In the genomic region with DNA sequence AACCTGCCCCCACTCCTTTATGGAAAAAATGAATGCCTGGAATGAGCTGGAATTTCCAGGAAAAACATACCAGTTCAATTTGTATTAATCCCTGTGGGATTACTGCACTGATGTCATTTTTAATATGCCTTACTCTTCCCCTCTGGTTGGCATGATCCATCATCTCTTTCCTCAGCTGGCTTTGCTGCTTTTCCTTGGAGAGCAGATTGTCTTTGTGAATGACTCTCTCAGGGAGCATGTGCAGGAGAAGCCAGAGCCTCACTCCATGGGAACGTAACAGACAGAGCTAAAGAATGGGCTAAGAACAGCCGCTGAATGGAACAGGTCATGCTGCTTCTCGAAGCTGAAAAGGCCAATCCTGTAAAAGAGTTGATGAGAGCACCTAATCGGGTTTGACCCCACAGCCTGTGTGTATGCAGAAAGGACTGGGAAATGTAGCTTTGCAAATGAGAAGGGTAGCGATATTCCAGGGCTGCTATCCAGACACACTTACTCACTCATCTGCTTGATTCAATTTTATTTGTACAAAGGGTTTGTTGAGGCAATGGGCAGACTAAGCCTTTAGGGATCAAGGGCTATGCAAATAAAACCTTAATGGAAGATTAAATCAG, we compare ENCODE assay signal across 11 cellular contexts. TPM values are rescaled to one million over a fixed set of nuclear protein-coding genes. Genes with fewer than 3 reads are reported as not detected.
DNase-seq lines count a peak whose midpoint lies in the region; ATAC-seq and TF ChIP-seq lines count a peak whose summit lies in the region.
"Had no signal": no experiment of that assay in that cellular context is flagged by ENCODE, and none has a peak within 500 bp of the region (broad histone marks: within the 10 kb centered on the region; RNA-seq: fewer than 3 reads in every experiment).

No MANE protein-coding gene starts in this region.

- no peaks in the 10 kb centered on the region for H3K36me3 Mint-ChIP-seq in activated CD8-positive, alpha-beta T cell treated with anti-CD3 and anti-CD28 coated beads, Interleukin-2, amount 10 ng/mL, durations not matched to agents 7 days and 5 days (ENCODE audit: low read depth)
- H3K36me3 Mint-ChIP-seq in CD14-positive monocyte, result no peaks in the 10 kb centered on the region
- no peaks in the 10 kb centered on the region for H3K36me3 Mint-ChIP-seq in activated T-helper 2 cell treated with anti-CD3 and anti-CD28 coated beads, Interferon-gamma antibody, Interleukin-2, Interleukin-4, amounts not matched to agents 10 μg/mL and 5 μg/mL and 100 μg/mL, durations not matched to agents 14 hours and 24 hours and 36 hours (ENCODE audit: low read depth)

- H3K4me3 ChIP-seq in HUES48 (ENCODE audit: low read depth, low read length) (no peak overlapping the region), heart right ventricle (no peak overlapping the region), skeletal muscle satellite cell (ENCODE audit: low read length) (peak overlapping the region; percentile 31)
- H3K4me3 ChIP-seq: upper lobe of left lung had no signal

- H3K9ac ChIP-seq in HUES48 (ENCODE audit: low read depth, low read length), result no peak overlapping the region
- H3K9ac ChIP-seq in skeletal muscle satellite cell (ENCODE audit: low read depth, low read length), result peak overlapping the region; percentile 3

- DNase-seq in amniotic epithelial cell (ENCODE audit: low read depth), result peak; percentile 75
- DNase-seq in heart right ventricle, result no peak
- DNase-seq in activated CD8-positive, alpha-beta T cell treated with anti-CD3 and anti-CD28 coated beads, Interleukin-2, amount 10 ng/mL, durations not matched to agents 7 days and 5 days, result no peak
- no peak for DNase-seq in CD14-positive monocyte (ENCODE audit: low spot score)
- no peak for DNase-seq in activated T-helper 2 cell treated with anti-CD3 and anti-CD28 coated beads, Interferon-gamma antibody, Interleukin-2, Interleukin-4, amounts not matched to agents 10 μg/mL and 5 μg/mL and 100 μg/mL, durations not matched to agents 14 hours and 24 hours and 36 hours (ENCODE audit: low spot score)
- DNase-seq: cortex of kidney, SIG-M5, upper lobe of left lung had no signal

- ATAC-seq in heart right ventricle (peak; percentile 63 to 92 (median 80)), GM18907 (IDR thresholded peaks at IDR 0.05; ENCODE audit: unreplicated experiment) (no peak)
- ATAC-seq in activated CD8-positive, alpha-beta T cell treated with anti-CD3 and anti-CD28 coated beads, Interleukin-2, amount 10 ng/mL, durations not matched to agents 7 days and 5 days, result no peak

- peaks cover 29% of the 10 kb centered on the region for H3K27me3 Mint-ChIP-seq in activated CD8-positive, alpha-beta T cell treated with anti-CD3 and anti-CD28 coated beads, Interleukin-2, amount 10 ng/mL, durations not matched to agents 7 days and 5 days (ENCODE audit: low read depth)
- H3K27me3 Mint-ChIP-seq in CD14-positive monocyte (ENCODE audit: low read depth in 3 of 3), result no peaks in the 10 kb centered on the region
- peaks cover 37% of the 10 kb centered on the region for H3K27me3 Mint-ChIP-seq in activated T-helper 2 cell treated with anti-CD3 and anti-CD28 coated beads, Interferon-gamma antibody, Interleukin-2, Interleukin-4, amounts not matched to agents 10 μg/mL and 5 μg/mL and 100 μg/mL, durations not matched to agents 14 hours and 24 hours and 36 hours (ENCODE audit: low read depth)

- POLR2A ChIA-PET in activated CD8-positive, alpha-beta T cell treated with anti-CD3 and anti-CD28 coated beads, Interleukin-2, amount 10 ng/mL, durations not matched to agents 7 days and 5 days (lab: Charles Lee), result no interaction called here

- no peak overlapping the region for H3K4me3 Mint-ChIP-seq in activated CD8-positive, alpha-beta T cell treated with anti-CD3 and anti-CD28 coated beads, Interleukin-2, amount 10 ng/mL, durations not matched to agents 7 days and 5 days
- H3K4me3 Mint-ChIP-seq in CD14-positive monocyte, result no peak overlapping the region
- no peak overlapping the region for H3K4me3 Mint-ChIP-seq in activated T-helper 2 cell treated with anti-CD3 and anti-CD28 coated beads, Interferon-gamma antibody, Interleukin-2, Interleukin-4, amounts not matched to agents 10 μg/mL and 5 μg/mL and 100 μg/mL, durations not matched to agents 14 hours and 24 hours and 36 hours (ENCODE audit: low read depth)

- H3K9me3 ChIP-seq in HUES48 (ENCODE audit: control insufficient read depth, insufficient read depth, low read length) (no peaks in the 10 kb centered on the region; the same call in 1 of the 2 replicates), heart right ventricle (peaks cover 0 to 7% (median 4%) of the 10 kb centered on the region in 11 donors), skeletal muscle satellite cell (replicated peaks; ENCODE audit: low read length) (peaks cover 3% of the 10 kb centered on the region)
- H3K9me3 ChIP-seq: upper lobe of left lung had no signal

- TF ChIP-seq CTCF in heart right ventricle (IDR thresholded peaks at IDR 0.05), result no peak
- TF ChIP-seq CTCF in CD14-positive monocyte (IDR thresholded peaks at IDR 0.05), result no peak

- H3K4me1 ChIP-seq in HUES48 (ENCODE audit: control insufficient read depth, insufficient read depth, low read length) (peaks cover 7% of the 10 kb centered on the region; the same call in 1 of the 2 replicates), heart right ventricle (peaks cover 0 to 48% (median 17%) of the 10 kb centered on the region in 9 donors), skeletal muscle satellite cell (ENCODE audit: control insufficient read depth, insufficient read depth, low read length) (peaks cover 10% of the 10 kb centered on the region)
- H3K4me1 ChIP-seq: upper lobe of left lung had no signal

- H3K27ac ChIP-seq in HUES48 (ENCODE audit: low read depth, low read length) (peak overlapping the region; percentile 14), heart right ventricle (peak overlapping the region in 8 of 10 donors; percentile 28 to 77 (median 64))
- H3K27ac ChIP-seq: upper lobe of left lung had no signal

- intact Hi-C loops in heart right ventricle (cut with DNase I), result no loop called here
- intact Hi-C loops in CD14-positive monocyte (cut with micrococcal nuclease), result loop anchor here in 1 of 2 donors (2.0 kb wide), 1 partner anchor 51 kb away; no protein-coding TSS in a partner anchor
- intact Hi-C loops in activated T-helper 2 cell treated with anti-CD3 and anti-CD28 coated beads, Interferon-gamma antibody, Interleukin-2, Interleukin-4, amounts not matched to agents 10 μg/mL and 5 μg/mL and 100 μg/mL, durations not matched to agents 14 hours and 24 hours and 36 hours (cut with micrococcal nuclease), result no loop called here

- 25 to 41% methylated on average over 5 of the region's 5 CpGs for WGBS in heart right ventricle, 2 donors

- CTCF ChIA-PET in activated CD8-positive, alpha-beta T cell treated with anti-CD3 and anti-CD28 coated beads, Interleukin-2, amount 10 ng/mL, durations not matched to agents 7 days and 5 days (lab: Charles Lee), result no interaction called here

- H3K36me3 ChIP-seq in HUES48 (ENCODE audit: control insufficient read depth, insufficient read depth, low read length), result no peaks in the 10 kb centered on the region
- no peaks in the 10 kb centered on the region for H3K36me3 ChIP-seq in heart right ventricle
- H3K36me3 ChIP-seq in skeletal muscle satellite cell (ENCODE audit: insufficient read depth, low read length), result no peaks in the 10 kb centered on the region
- H3K36me3 ChIP-seq: upper lobe of left lung had no signal

- peak overlapping the region; percentile 54 for H3K4me2 ChIP-seq in skeletal muscle satellite cell (ENCODE audit: low read length)

- H3K4me1 Mint-ChIP-seq in activated CD8-positive, alpha-beta T cell treated with anti-CD3 and anti-CD28 coated beads, Interleukin-2, amount 10 ng/mL, durations not matched to agents 7 days and 5 days (ENCODE audit: low read depth), result no peaks in the 10 kb centered on the region
- no peaks in the 10 kb centered on the region for H3K4me1 Mint-ChIP-seq in CD14-positive monocyte
- H3K4me1 Mint-ChIP-seq in activated T-helper 2 cell treated with anti-CD3 and anti-CD28 coated beads, Interferon-gamma antibody, Interleukin-2, Interleukin-4, amounts not matched to agents 10 μg/mL and 5 μg/mL and 100 μg/mL, durations not matched to agents 14 hours and 24 hours and 36 hours (ENCODE audit: low read depth), result no peaks in the 10 kb centered on the region

- no peaks in the 10 kb centered on the region for H3K27me3 ChIP-seq in HUES48 (ENCODE audit: control insufficient read depth, insufficient read depth, low read length)
- H3K27me3 ChIP-seq in heart right ventricle, result no peaks in the 10 kb centered on the region
- no peaks in the 10 kb centered on the region for H3K27me3 ChIP-seq in skeletal muscle satellite cell (ENCODE audit: control insufficient read depth, insufficient read depth, low read length)
- H3K27me3 ChIP-seq: upper lobe of left lung had no signal

- H3K9me3 Mint-ChIP-seq in activated CD8-positive, alpha-beta T cell treated with anti-CD3 and anti-CD28 coated beads, Interleukin-2, amount 10 ng/mL, durations not matched to agents 7 days and 5 days (ENCODE audit: insufficient read depth), result peaks cover 8% of the 10 kb centered on the region
- peaks cover 3 to 8% (median 6%) of the 10 kb centered on the region in 7 donors for H3K9me3 Mint-ChIP-seq in CD14-positive monocyte
- peaks cover 5% of the 10 kb centered on the region for H3K9me3 Mint-ChIP-seq in activated T-helper 2 cell treated with anti-CD3 and anti-CD28 coated beads, Interferon-gamma antibody, Interleukin-2, Interleukin-4, amounts not matched to agents 10 μg/mL and 5 μg/mL and 100 μg/mL, durations not matched to agents 14 hours and 24 hours and 36 hours

- H3K27ac Mint-ChIP-seq in activated CD8-positive, alpha-beta T cell treated with anti-CD3 and anti-CD28 coated beads, Interleukin-2, amount 10 ng/mL, durations not matched to agents 7 days and 5 days, result no peak overlapping the region
- H3K27ac Mint-ChIP-seq in CD14-positive monocyte, result no peak overlapping the region
- no peak overlapping the region for H3K27ac Mint-ChIP-seq in activated T-helper 2 cell treated with anti-CD3 and anti-CD28 coated beads, Interferon-gamma antibody, Interleukin-2, Interleukin-4, amounts not matched to agents 10 μg/mL and 5 μg/mL and 100 μg/mL, durations not matched to agents 14 hours and 24 hours and 36 hours

RNA-seq across cellular contexts. Expression of a gene that starts 20.7 kb away (rescaled TPM):
- total RNA-seq in heart right ventricle, result 100 to 1,000 TPM in 5 of 10 donors, 10 to 100 TPM in 5; 96.7 to 136 (median 102) TPM
- 10 to 100 TPM; 81.2 to 95.4 TPM for polyA plus RNA-seq in heart right ventricle
- 112 and 127 TPM in 2 replicates for total RNA-seq in skeletal muscle satellite cell (2012; rRNA removed)
- total RNA-seq in activated CD8-positive, alpha-beta T cell treated with anti-CD3 and anti-CD28 coated beads, Interleukin-2, amount 10 ng/mL, durations not matched to agents 7 days and 5 days, result 10 to 100 TPM; 40.3 to 42.2 TPM
- polyA plus RNA-seq in CD14-positive monocyte, result 10 to 100 TPM; 18.9 to 53.1 TPM
- total RNA-seq in activated T-helper 2 cell treated with anti-CD3 and anti-CD28 coated beads, Interferon-gamma antibody, Interleukin-2, Interleukin-4, amounts not matched to agents 10 μg/mL and 5 μg/mL and 100 μg/mL, durations not matched to agents 14 hours and 24 hours and 36 hours, result 33.1 and 33.3 TPM in 2 replicates

Comparison
In these comparisons a context has a peak if more than half of its experiments do, and no peak if none do; other contexts are left out.
1. ATAC-seq: peak in heart right ventricle (8 of 8); none in activated CD8-positive, alpha-beta T cell treated with anti-CD3 and anti-CD28 coated beads, Interleukin-2, amount 10 ng/mL, durations not matched to agents 7 days and 5 days (single experiment) and GM18907 (single experiment).